In genomic region chr9:94576131-94576530, GRCh38 we compare ENCODE assay signal across 26 cellular contexts. TPM values are rescaled to one million over a fixed set of nuclear protein-coding genes. Genes with fewer than 3 reads are reported as not detected.
DNase-seq lines count a peak whose midpoint lies in the region; ATAC-seq, FAIRE-seq and TF ChIP-seq lines count a peak whose summit lies in the region.
"Had no signal": no experiment of that assay in that cellular context is flagged by ENCODE, and none has a peak within 500 bp of the region (broad histone marks: within the 10 kb centered on the region; RNA-seq: fewer than 3 reads in every experiment).

No MANE protein-coding gene starts in this region.

- no peak overlapping the region for H3K4me3 ChIP-seq in coronary artery
- H3K4me3 ChIP-seq: SK-N-MC had no signal

- POLR2A ChIA-PET in GM10248 (lab: Yijun Ruan, JAX): no interaction called here

- CTCF ChIA-PET in GM10248 (lab: Yijun Ruan, JAX): no interaction called here

- no peak for ATAC-seq in GM18870 (IDR thresholded peaks at IDR 0.05; ENCODE audit: unreplicated experiment)
- ATAC-seq: T-cell had no signal

- DNase-seq in GM12891 (ENCODE audit: insufficient read length, low spot score) (no peak), MV-4-11 (lab: John Stamatoyannopoulos, UW) (peak; percentile 73), OCI-M1 (lab: John Stamatoyannopoulos, UW) (peak; percentile 44), coronary artery (ENCODE audit: low spot score) (peak; percentile 14), GM10248 (ENCODE audit: extremely low spot score) (no peak), cerebellum (ENCODE audit: low spot score) (no peak), G401 (ENCODE audit: low spot score) (no peak)
- DNase-seq: DND-41, IMR-90, Kasumi-1, MM.1S, NCI-H1436, NCI-H1930, NCI-H226, NCI-H524, NCI-H82, SHP77, T-cell, T-helper 9 cell had no signal

- no peak for TF ChIP-seq CTCF in coronary artery (IDR thresholded peaks at IDR 0.05)
- no peak for TF ChIP-seq CTCF in GM10248 (IDR thresholded peaks at IDR 0.05; ENCODE audit: control extremely low read depth, extremely low read depth, low read depth, missing control alignments)

- no peak overlapping the region for H3K27ac ChIP-seq in coronary artery
- H3K27ac ChIP-seq: C4-2B, HL-60, SK-N-MC had no signal

- no peak for TF ChIP-seq POLR2A in GM12891 (IDR thresholded peaks at IDR 0.05; ENCODE audit: low read depth, low read length)

- in situ Hi-C loops in G401 (cut with HindIII; ENCODE audit: low sequenced_read_pairs): no loop called here

- FAIRE-seq in GM12891 (lab: Jason Lieb, UNC): no peak
- FAIRE-seq: G401.6, H1 had no signal

TF ChIP-seq in GM12891, 5 proteins besides CTCF, POLR2A, EP300 and RAD21:
- TF ChIP-seq SPI1 (IDR thresholded peaks at IDR 0.05; ENCODE audit: low read depth, low read length) (peak; percentile 74), POU2F2 (IDR thresholded peaks at IDR 0.05; ENCODE audit: low read depth, low read length) (no peak)
TF ChIP-seq in GM12891: peak in this region for 1.

RNA-seq across cellular contexts. Expression of gene FBP2, which starts 17.5 kb away (rescaled TPM):
- not detected for polyA plus RNA-seq in GM12891 (2012; ENCODE audit: low read depth, missing spikeins)
- not detected for total RNA-seq in cerebellum
- total RNA-seq in G401 (2014; rRNA removed; shearing (Covaris generic)): 0.14 TPM in 1 of 2 replicates, not detected in the other
- total RNA-seq: H1, HT1080, IMR-90, T-cell had no signal
- polyA plus RNA-seq: H1, IMR-90 had no signal

RNA-seq across cellular contexts. Expression of gene PCAT7, which starts 21.2 kb away (rescaled TPM):
- polyA plus RNA-seq in GM12891 (2012; ENCODE audit: low read depth, missing spikeins): 0.04 TPM
- not detected for total RNA-seq in cerebellum
- total RNA-seq in G401 (2014; rRNA removed; shearing (Covaris generic)): 11.6 and 19.3 TPM in 2 replicates
- total RNA-seq: IMR-90, T-cell had no signal
- polyA plus RNA-seq: IMR-90 had no signal

Comparison
In these comparisons a context has a peak if more than half of its experiments do, and no peak if none do; other contexts are left out.
1. DNase-seq: peak in MV-4-11 (single experiment), OCI-M1 (single experiment) and coronary artery (single experiment); none in GM12891 (single experiment), GM10248 (single experiment), cerebellum (single experiment) and G401 (single experiment).
2. RNA of gene PCAT7, which starts 21.2 kb away (total RNA-seq): 11.6 to 19.3 TPM in G401; not detected in cerebellum (single experiment); every median in the first group is over 10 times any median in the second.